8 cellular contexts compared by ENCODE assay signal in genomic region chr12:52121848-52122838, GRCh38. TPM values are rescaled to one million over a fixed set of nuclear protein-coding genes. Genes with fewer than 3 reads are reported as not detected.
DNase-seq lines count a peak whose midpoint lies in the region; ATAC-seq lines count a peak whose summit lies in the region.

No MANE protein-coding gene starts in this region.

- WGBS in mesendoderm (ENCODE audit: extremely low coverage, insufficient coverage, low lambda C conversion rate), result no CpG with 5 or more reads among the region's 20 CpGs

- no peak overlapping the region for H3K27ac ChIP-seq in mesendoderm (ENCODE audit: low read depth, low read length)

- H3K4me1 Mint-ChIP-seq in activated CD4-positive, alpha-beta memory T cell treated with anti-CD3 and anti-CD28 coated beads for 36 hours (ENCODE audit: low read depth), result peaks cover 11% of the 10 kb centered on the region

- H3K4me3 ChIP-seq in mesendoderm (ENCODE audit: low read length), result no peak overlapping the region

- DNase-seq in activated CD4-positive, CD25-positive, alpha-beta regulatory T cell (lab: John Stamatoyannopoulos, UW), result peak; percentile 20 to 49 (median 40)
- DNase-seq in NCI-H460 (ENCODE audit: extremely low read depth, low read depth) (peak; percentile 52), mesendoderm (peak; percentile 76)
- peak; percentile 77 for DNase-seq in activated CD4-positive, alpha-beta memory T cell treated with anti-CD3 and anti-CD28 coated beads for 36 hours
- DNase-seq in effector CD8-positive, alpha-beta T cell (lab: John Stamatoyannopoulos, UW), result peak; percentile 43
- peak; percentile 57 for DNase-seq in stimulated activated CD8-positive, alpha-beta memory T cell treated with anti-CD3 and anti-CD28 coated beads, Interleukin-2, amount 100 ng/mL, for 48 hours (ENCODE audit: low read depth in 2 of 2)

- H3K4me2 ChIP-seq in mesendoderm (ENCODE audit: low read length), result no peak overlapping the region

- intact Hi-C loops in activated CD4-positive, alpha-beta memory T cell treated with anti-CD3 and anti-CD28 coated beads for 36 hours (cut with micrococcal nuclease), result loop anchor here (1.0 to 5.0 kb wide), 2 partner anchors 40 to 97 kb away; no protein-coding TSS in a partner anchor

- H3K56ac ChIP-seq in mesendoderm (ENCODE audit: low read length), result no peak overlapping the region

- no peaks in the 10 kb centered on the region for H3K79me2 ChIP-seq in mesendoderm (ENCODE audit: control insufficient read depth, insufficient read depth, low read length)

- H3K27me3 Mint-ChIP-seq in activated CD4-positive, alpha-beta memory T cell treated with anti-CD3 and anti-CD28 coated beads for 36 hours, result peaks cover 5% of the 10 kb centered on the region

- H3K9ac ChIP-seq in mesendoderm (ENCODE audit: low read length), result no peak overlapping the region

- H3K18ac ChIP-seq in mesendoderm (ENCODE audit: low read length), result no peak overlapping the region

- H2AK5ac ChIP-seq in mesendoderm (ENCODE audit: low read length), result no peak overlapping the region

- H3K23ac ChIP-seq in mesendoderm (ENCODE audit: low read length), result no peak overlapping the region

- H3K36me3 Mint-ChIP-seq in activated CD4-positive, alpha-beta memory T cell treated with anti-CD3 and anti-CD28 coated beads for 36 hours, result no peaks in the 10 kb centered on the region

- H3K79me1 ChIP-seq in mesendoderm (ENCODE audit: low read length), result no peaks in the 10 kb centered on the region

- no peak overlapping the region for H4K5ac ChIP-seq in mesendoderm (ENCODE audit: low read length)

- no peaks in the 10 kb centered on the region for H3K27me3 ChIP-seq in mesendoderm (ENCODE audit: insufficient read depth, low read length, poor library complexity)

- H2BK5ac ChIP-seq in mesendoderm (ENCODE audit: low read length), result no peak overlapping the region

- H3K27ac Mint-ChIP-seq in activated CD4-positive, alpha-beta memory T cell treated with anti-CD3 and anti-CD28 coated beads for 36 hours, result no peak overlapping the region

- H3K36me3 ChIP-seq in mesendoderm (ENCODE audit: control insufficient read depth, insufficient read depth, low read length), result no peaks in the 10 kb centered on the region

- H3K4me3 Mint-ChIP-seq in activated CD4-positive, alpha-beta memory T cell treated with anti-CD3 and anti-CD28 coated beads for 36 hours, result no peak overlapping the region

- H2BK15ac ChIP-seq in mesendoderm (replicated peaks; ENCODE audit: low read depth), result no peak overlapping the region

- POLR2A ChIA-PET in activated CD4-positive, alpha-beta memory T cell treated with anti-CD3 and anti-CD28 coated beads for 36 hours (lab: Charles Lee), result no interaction called here

- no peak overlapping the region for H3K4ac ChIP-seq in mesendoderm (ENCODE audit: low read depth, low read length)

- H3K9me3 Mint-ChIP-seq in activated CD4-positive, alpha-beta memory T cell treated with anti-CD3 and anti-CD28 coated beads for 36 hours, result no peaks in the 10 kb centered on the region

- CTCF ChIA-PET in activated CD4-positive, alpha-beta memory T cell treated with anti-CD3 and anti-CD28 coated beads for 36 hours (lab: Charles Lee), result interaction anchor here (0.7 to 6.0 kb wide), 26 partner anchors 9 to 133 kb away, joined by 3 to 110 read pairs (median 4); partner anchors contain the start of gene TAMALIN

- no peak overlapping the region for H2BK120ac ChIP-seq in mesendoderm (ENCODE audit: low read depth, low read length)

- H3K4me1 ChIP-seq in mesendoderm (ENCODE audit: control insufficient read depth, low read depth, low read length), result peaks cover 19% of the 10 kb centered on the region

- H4K8ac ChIP-seq in mesendoderm (ENCODE audit: low read depth, low read length), result no peak overlapping the region

- ATAC-seq in activated CD4-positive, CD25-positive, alpha-beta regulatory T cell treated with anti-CD3 and anti-CD28 coated beads, Interleukin-2, amount 50 U/mL, for 24 hours, result no peak
- ATAC-seq in GM19397 (IDR thresholded peaks at IDR 0.05; ENCODE audit: unreplicated experiment), result no peak

RNA-seq across cellular contexts. Expression of gene SMIM41, which starts 42.6 kb away (rescaled TPM):
- total RNA-seq in NCI-H460 (2014; rRNA removed; shearing (Covaris generic)), result 0.12 TPM in 1 of 2 replicates, not detected in the other
- polyA plus RNA-seq in NCI-H460 (2014; cell fraction: nucleus; rRNA removed), result not detected in 2 replicates
- not detected for total RNA-seq in activated CD4-positive, alpha-beta memory T cell treated with anti-CD3 and anti-CD28 coated beads for 36 hours
- 0.03 TPM for polyA plus RNA-seq in mesendoderm (2013, experiment 1 of 2)
- polyA plus RNA-seq in mesendoderm (2013, experiment 2 of 2), result not detected

RNA-seq across cellular contexts. Expression of gene ATG101, which starts 52.4 kb away (rescaled TPM):
- 92.1 and 96.9 TPM in 2 replicates for total RNA-seq in NCI-H460 (2014; rRNA removed; shearing (Covaris generic))
- polyA plus RNA-seq in NCI-H460 (2014; cell fraction: nucleus; rRNA removed), result 70.6 and 87.2 TPM in 2 replicates
- 10 to 100 TPM; 35.7 to 38.0 TPM for total RNA-seq in activated CD4-positive, alpha-beta memory T cell treated with anti-CD3 and anti-CD28 coated beads for 36 hours
- polyA plus RNA-seq in mesendoderm (2013, experiment 1 of 2), result 30.6 TPM
- polyA plus RNA-seq in mesendoderm (2013, experiment 2 of 2), result 30.0 TPM
